Comparison of ENCODE assay signal across 8 cellular contexts in genomic region chr3:53350652-53351051, GRCh38. TPM values are rescaled to one million over a fixed set of nuclear protein-coding genes. Genes with fewer than 3 reads are reported as not detected.
DNase-seq lines count a peak whose midpoint lies in the region; ATAC-seq lines count a peak whose summit lies in the region.

No MANE protein-coding gene starts in this region.

- peak; percentile 21 for DNase-seq in Caki2 (ENCODE audit: low read depth)
- peak in 72 of 76 experiments; percentile 12 to 86 (median 56) for DNase-seq in HUDEP-2 (lab: John Stamatoyannopoulos, UW; ENCODE audit: unreplicated experiment in 76 of 76)
- peak; percentile 51 for DNase-seq in SW480 (ENCODE audit: low spot score)
- DNase-seq in kidney tubule cell (ENCODE audit: low spot score) = peak; percentile 34
- no peak for DNase-seq in NCI-H187 (lab: John Stamatoyannopoulos, UW)
- no peak for DNase-seq in activated CD4-positive, CD25-positive, alpha-beta regulatory T cell treated with anti-CD3 and anti-CD28 coated beads, Interleukin-2, amount 50 U/mL, for 72 hours
- no peak for DNase-seq in aorta

- ATAC-seq in GM19397 (IDR thresholded peaks at IDR 0.05; ENCODE audit: unreplicated experiment) (no peak), aorta (ENCODE audit: low FRiP score) (no peak)

- intact Hi-C loops in aorta (cut with DNase I) = no loop called here

- no peaks in the 10 kb centered on the region for H3K9me3 ChIP-seq in aorta (ENCODE audit: control insufficient read depth, low read length)

- WGBS in aorta, 2 donors = 20 to 31% methylated on average over 3 of the region's 3 CpGs

- H3K4me1 ChIP-seq in aorta (ENCODE audit: control insufficient read depth in 1 of 2, insufficient read depth in 2 of 2, low read length in 2 of 2) = no peaks in the 10 kb centered on the region

- no peaks in the 10 kb centered on the region for H3K27me3 ChIP-seq in aorta (ENCODE audit: control insufficient read depth in 1 of 2, insufficient read depth in 2 of 2, low read length in 1 of 2)

- no peaks in the 10 kb centered on the region for H3K36me3 ChIP-seq in aorta (ENCODE audit: control insufficient read depth in 1 of 2, insufficient read depth in 2 of 2, low read length in 1 of 2)

- no peak overlapping the region for H3K27ac ChIP-seq in aorta (ENCODE audit: low read depth in 1 of 2, low read length in 2 of 2)

- no peak overlapping the region for H3K4me3 ChIP-seq in aorta (ENCODE audit: low read length in 2 of 2)

- in situ Hi-C loops in Caki2 (cut with HindIII; ENCODE audit: low pct_unique_long_range_greater_than_20kb, low sequenced_read_pairs) = no loop called here

RNA-seq across cellular contexts. Expression of gene DCP1A, which starts 3.3 kb away (rescaled TPM):
- total RNA-seq in Caki2 (2014; rRNA removed; shearing (Covaris generic); ENCODE audit: low replicate concordance) = 4.2 and 8.3 TPM in 2 replicates
- 10 to 100 TPM; 26.8 to 27.0 TPM for total RNA-seq in aorta
- 1 to 10 TPM; 2.5 to 8.4 TPM for polyA plus RNA-seq in aorta

Comparison
In these comparisons a context has a peak if more than half of its experiments do, and no peak if none do; other contexts are left out.
1. DNase-seq: peak in Caki2 (single experiment), HUDEP-2 (72 of 76), SW480 (single experiment) and kidney tubule cell (single experiment); none in NCI-H187 (0 of 2), activated CD4-positive, CD25-positive, alpha-beta regulatory T cell treated with anti-CD3 and anti-CD28 coated beads, Interleukin-2, amount 50 U/mL, for 72 hours (single experiment) and aorta (0 of 2).